Comparison of ENCODE assay signal across 8 cellular contexts in the genomic region with DNA sequence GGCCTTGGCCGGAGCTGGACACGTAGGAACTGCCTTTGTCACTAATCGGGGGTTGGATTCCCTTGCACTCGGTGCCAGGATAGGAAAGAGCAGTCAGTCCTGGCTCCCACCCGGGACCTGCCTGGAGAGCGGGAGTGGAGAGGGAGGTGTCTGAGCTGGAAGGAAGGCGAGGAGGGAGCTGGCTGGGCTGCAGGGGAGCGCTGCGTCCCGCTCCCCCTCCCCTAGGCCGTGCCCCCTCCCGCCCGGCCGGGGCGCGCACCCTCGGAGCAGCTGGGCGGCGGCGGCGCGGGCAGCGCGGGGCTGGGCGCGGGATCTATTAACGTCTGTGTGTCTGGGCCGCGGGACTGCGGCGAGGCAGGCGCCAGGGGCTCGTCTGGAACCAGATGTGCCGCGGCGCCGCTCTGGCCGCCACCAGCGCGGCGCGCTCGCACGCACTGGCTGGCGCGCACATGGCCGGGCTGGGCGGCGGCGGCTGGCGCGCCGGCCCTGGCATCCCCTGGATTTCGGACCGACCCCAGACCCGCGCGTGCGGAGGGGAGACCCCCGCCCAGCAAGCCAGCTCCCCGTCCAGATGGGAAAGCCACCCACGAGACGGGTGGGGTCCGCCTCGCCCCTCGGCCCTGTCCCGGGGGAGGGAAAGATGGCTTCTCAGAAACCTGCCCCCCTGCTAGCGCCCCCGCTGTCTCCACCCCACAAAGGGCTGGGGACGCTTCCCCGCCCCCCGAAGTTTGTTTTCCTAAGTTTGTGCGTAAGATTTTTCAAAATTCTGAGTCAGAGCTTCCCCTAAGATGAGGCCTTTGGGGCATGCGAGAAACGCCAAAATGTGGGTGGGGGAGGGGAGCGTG. TPM values are rescaled to one million over a fixed set of nuclear protein-coding genes. Genes with fewer than 3 reads are reported as not detected.
DNase-seq lines count a peak whose midpoint lies in the region; ATAC-seq and TF ChIP-seq lines count a peak whose summit lies in the region.

No MANE protein-coding gene starts in this region.

- H3K27me3 ChIP-seq in esophagus muscularis mucosa (peaks cover 0 to 44% (median 0%) of the 10 kb centered on the region in 4 donors), neuronal stem cell (ENCODE audit: control insufficient read depth in 3 of 3, insufficient read depth in 3 of 3, low read depth in 1 of 3, low read length in 3 of 3) (peaks cover 3 to 78% (median 37%) of the 10 kb centered on the region in 3 experiments), upper lobe of right lung (peaks cover 9% of the 10 kb centered on the region)

- peak overlapping the region; percentile 53 for H3K9ac ChIP-seq in neuronal stem cell (ENCODE audit: low read depth, low read length, poor library complexity)

- H3K79me1 ChIP-seq in neuronal stem cell (ENCODE audit: low read depth, low read length), result no peaks in the 10 kb centered on the region

- H3K4me3 ChIP-seq in esophagus muscularis mucosa (peak overlapping the region; percentile 50 to 68 (median 56)), neuronal stem cell (ENCODE audit: low read length in 2 of 2) (peak overlapping the region; percentile 21 to 25), upper lobe of right lung (peak overlapping the region; percentile 36)

- H3K18ac ChIP-seq in neuronal stem cell (ENCODE audit: low read length), result peak overlapping the region; percentile 92

- DNase-seq in DMS 273 (lab: John Stamatoyannopoulos, UW; ENCODE audit: unreplicated experiment) (peak; percentile 85), DMS 273 treated with DMSO at 0.1 percent for 48 hours (lab: John Stamatoyannopoulos, UW) (no peak), esophagus muscularis mucosa (ENCODE audit: extremely low spot score) (no peak), neuronal stem cell (ENCODE audit: low spot score) (no peak), upper lobe of right lung (no peak)
- peak; percentile 37 to 43 for DNase-seq in activated CD4-positive, alpha-beta T cell treated with anti-CD3 and anti-CD28 coated beads, Interleukin-2, amount 50 U/mL, for 4 hours

- H4K8ac ChIP-seq in neuronal stem cell (ENCODE audit: low read depth, low read length), result no peak overlapping the region

- H2BK12ac ChIP-seq in neuronal stem cell (ENCODE audit: low read length), result no peak overlapping the region

- H2AFZ ChIP-seq in neuronal stem cell (ENCODE audit: low read length), result peak overlapping the region; percentile 91

- TF ChIP-seq POLR2A in esophagus muscularis mucosa (IDR thresholded peaks at IDR 0.05; ENCODE audit: low read depth), result no peak

- H2BK15ac ChIP-seq in neuronal stem cell (ENCODE audit: low read length), result no peak overlapping the region

- H3K27ac ChIP-seq in esophagus muscularis mucosa (replicated peaks in 1 of 4) (peak overlapping the region; percentile 66 to 78 (median 76)), neuronal stem cell (replicated peaks; ENCODE audit: low read length) (no peak overlapping the region), upper lobe of right lung (no peak overlapping the region)

- H3K14ac ChIP-seq in neuronal stem cell (ENCODE audit: low read length), result peak overlapping the region; percentile 58

- H2AK5ac ChIP-seq in neuronal stem cell (ENCODE audit: low read depth, low read length), result peak overlapping the region; percentile 42

- H3K4me1 ChIP-seq in esophagus muscularis mucosa (peaks cover 6 to 30% (median 27%) of the 10 kb centered on the region in 4 donors), neuronal stem cell (ENCODE audit: control insufficient read depth in 2 of 2, insufficient read depth in 1 of 2, low read depth in 1 of 2, low read length in 2 of 2) (peaks cover 3 to 6% of the 10 kb centered on the region in 2 donors), upper lobe of right lung (peaks cover 5% of the 10 kb centered on the region)

- H3K36me3 ChIP-seq in esophagus muscularis mucosa (no peaks in the 10 kb centered on the region), neuronal stem cell (replicated peaks in 1 of 2; ENCODE audit: control insufficient read depth in 2 of 2, insufficient read depth in 2 of 2, low read length in 2 of 2) (no peaks in the 10 kb centered on the region), upper lobe of right lung (no peaks in the 10 kb centered on the region)

- no peak for TF ChIP-seq EP300 in esophagus muscularis mucosa (IDR thresholded peaks at IDR 0.05)

- H3K4me2 ChIP-seq in neuronal stem cell (ENCODE audit: insufficient read depth, low read length, poor library complexity, severe bottlenecking), result peak overlapping the region; percentile 88

- intact Hi-C loops in esophagus muscularis mucosa (cut with DNase I), result no loop called here
- intact Hi-C loops in upper lobe of right lung (cut with DNase I), result no loop called here

- 3% methylated on average over 32 of the region's 76 CpGs for WGBS in esophagus muscularis mucosa
- WGBS in neuronal stem cell (ENCODE audit: extremely low coverage in 2 of 2, insufficient read length in 2 of 2, insufficient replicate concordance in 1 of 2), 2 donors, result no CpG with 5 or more reads among the region's 76 CpGs

- no peak overlapping the region for H3K4ac ChIP-seq in neuronal stem cell (ENCODE audit: low read length)

- peak overlapping the region; percentile 53 for H4K91ac ChIP-seq in neuronal stem cell (ENCODE audit: low read depth, low read length, poor library complexity)

- H2BK5ac ChIP-seq in neuronal stem cell (ENCODE audit: low read length), result no peak overlapping the region

- no peak overlapping the region for H2BK120ac ChIP-seq in neuronal stem cell (ENCODE audit: low read depth, low read length)

- peak; percentile 52 for ATAC-seq in upper lobe of right lung
- no peak for ATAC-seq in HG02610 (IDR thresholded peaks at IDR 0.05; ENCODE audit: unreplicated experiment)
- ATAC-seq in GM21737 (IDR thresholded peaks at IDR 0.05; ENCODE audit: unreplicated experiment), result no peak

- H3K23ac ChIP-seq in neuronal stem cell (ENCODE audit: low read depth, low read length, poor library complexity), result peak overlapping the region; percentile 81

- H3K9me3 ChIP-seq in esophagus muscularis mucosa (no peaks in the 10 kb centered on the region), neuronal stem cell (replicated peaks in 1 of 2; ENCODE audit: control insufficient read depth in 2 of 2, insufficient read depth in 1 of 2, low read depth in 1 of 2, low read length in 2 of 2) (no peaks in the 10 kb centered on the region), upper lobe of right lung (no peaks in the 10 kb centered on the region)

- no peak for TF ChIP-seq CTCF in esophagus muscularis mucosa (IDR thresholded peaks at IDR 0.05)
- TF ChIP-seq CTCF in upper lobe of right lung (IDR thresholded peaks at IDR 0.05), result no peak

RNA-seq across cellular contexts. Expression of a gene that starts 31.9 kb away (rescaled TPM):
- total RNA-seq in esophagus muscularis mucosa (10 to 100 TPM in 2 of 4 donors, 1 to 10 TPM in 2; 1.7 to 13.1 (median 6.2) TPM), upper lobe of right lung (1.1 TPM)
- polyA plus RNA-seq in neuronal stem cell (2013, experiment 1 of 2), result 26.3 TPM
- 25.0 TPM for polyA plus RNA-seq in neuronal stem cell (2013, experiment 2 of 2)

RNA-seq across cellular contexts. Expression of a gene that starts 55.4 kb away (rescaled TPM):
- total RNA-seq in esophagus muscularis mucosa (10 to 100 TPM; 13.3 to 30.0 (median 22.0) TPM), upper lobe of right lung (16.7 TPM)
- 10.1 TPM for polyA plus RNA-seq in neuronal stem cell (2013, experiment 1 of 2)
- 10.5 TPM for polyA plus RNA-seq in neuronal stem cell (2013, experiment 2 of 2)

RNA-seq across cellular contexts. Expression of a gene that starts 55.5 kb away (rescaled TPM):
- 1 to 10 TPM; 1.7 to 4.6 (median 4.3) TPM for total RNA-seq in esophagus muscularis mucosa
- 4.1 TPM for polyA plus RNA-seq in neuronal stem cell (2013, experiment 1 of 2)
- polyA plus RNA-seq in neuronal stem cell (2013, experiment 2 of 2), result 4.1 TPM
- 2.1 TPM for total RNA-seq in upper lobe of right lung

Comparison
In these comparisons a context has a peak if more than half of its experiments do, and no peak if none do; other contexts are left out.
1. DNase-seq: peak in DMS 273 (single experiment) and activated CD4-positive, alpha-beta T cell treated with anti-CD3 and anti-CD28 coated beads, Interleukin-2, amount 50 U/mL, for 4 hours (2 of 2); none in DMS 273 treated with DMSO at 0.1 percent for 48 hours (single experiment), esophagus muscularis mucosa (single experiment), neuronal stem cell (single experiment) and upper lobe of right lung (single experiment).
2. H3K27ac ChIP-seq: peak in esophagus muscularis mucosa (4 of 4); none in neuronal stem cell (single experiment) and upper lobe of right lung (single experiment).
3. Peak in every context shown above with its lines, with median percentiles within 50 percentile points of each other: H3K4me3 ChIP-seq.